ENCODE assay signal across 13 cellular contexts in the genomic region with DNA sequence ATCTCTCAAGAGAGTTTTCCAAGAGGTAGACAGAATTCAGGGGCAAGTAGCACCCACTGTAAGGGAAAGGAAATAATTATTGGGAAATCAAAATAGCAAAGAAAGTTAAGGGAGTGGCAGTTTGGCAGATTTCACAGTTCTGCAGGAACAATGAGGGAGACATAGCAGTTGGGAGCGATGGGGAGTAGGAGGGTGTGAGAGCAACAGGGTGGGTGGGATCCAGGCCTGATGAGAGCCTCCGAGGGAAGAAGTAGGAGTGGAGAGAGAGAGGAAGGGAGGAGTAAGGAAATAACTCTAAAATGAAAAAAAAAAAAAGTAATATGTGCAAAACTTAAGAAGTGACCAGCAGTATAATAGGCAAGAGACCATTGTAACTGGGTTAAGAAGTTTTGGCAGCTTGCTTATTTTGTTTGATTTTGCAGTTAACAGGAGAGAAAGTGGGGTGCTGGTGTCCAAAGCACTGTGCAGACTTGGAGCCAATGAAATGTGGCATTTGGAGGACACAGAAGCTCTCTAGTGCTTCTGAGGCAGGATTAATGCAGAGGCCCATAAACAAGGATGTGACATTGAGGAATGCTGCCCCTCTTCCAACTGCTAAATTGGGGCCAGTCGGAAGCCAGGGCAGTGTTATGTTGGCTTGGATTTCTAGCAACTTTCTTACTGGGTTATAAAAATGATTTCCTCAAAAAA. TPM values are rescaled to one million over a fixed set of nuclear protein-coding genes. Genes with fewer than 3 reads are reported as not detected.
DNase-seq lines count a peak whose midpoint lies in the region; ATAC-seq, FAIRE-seq and TF ChIP-seq lines count a peak whose summit lies in the region.
"Had no signal": no experiment of that assay in that cellular context is flagged by ENCODE, and none has a peak within 500 bp of the region (broad histone marks: within the 10 kb centered on the region; RNA-seq: fewer than 3 reads in every experiment).

No MANE protein-coding gene starts in this region.

- peaks cover 6% of the 10 kb centered on the region; the same call in 1 of the 2 replicates for H3K79me2 ChIP-seq in GM23338 (replicated peaks; ENCODE audit: insufficient read depth)

- POLR2A ChIA-PET in naive thymus-derived CD8-positive, alpha-beta T cell (lab: Charles Lee): no interaction called here

- H3K9me3 ChIP-seq in BLaER1 (peaks cover 17% of the 10 kb centered on the region; the same call in 1 of the 2 replicates), adipocyte (ENCODE audit: control insufficient read depth, low read length) (no peaks in the 10 kb centered on the region)
- H3K9me3 ChIP-seq: MG63, mucosa of descending colon had no signal

- H3K27ac ChIP-seq in BLaER1 (no peak overlapping the region), GM23338 (ENCODE audit: low read depth) (no peak overlapping the region)

- peaks cover 36% of the 10 kb centered on the region for H3K4me1 Mint-ChIP-seq in GM23338
- peaks cover 50 to 97% (median 88%) of the 10 kb centered on the region in 4 donors for H3K4me1 Mint-ChIP-seq in naive thymus-derived CD8-positive, alpha-beta T cell

- H3K4me2 ChIP-seq in BLaER1: peak overlapping the region; percentile 56; the same call in 1 of the 2 replicates
- H3K4me2 ChIP-seq in GM23338: no peak overlapping the region

- ATAC-seq in GM23338: peak; percentile 23; the same call in 1 of the 3 replicates
- no peak for ATAC-seq in naive thymus-derived CD8-positive, alpha-beta T cell
- ATAC-seq in GM21576 (IDR thresholded peaks at IDR 0.05; ENCODE audit: unreplicated experiment): no peak
- no peak for ATAC-seq in GM21619 (IDR thresholded peaks at IDR 0.05; ENCODE audit: unreplicated experiment)
- ATAC-seq: mucosa of descending colon had no signal

- H4K20me1 ChIP-seq in BLaER1 (no peaks in the 10 kb centered on the region; the same call in 1 of the 2 replicates), GM23338 (replicated peaks; ENCODE audit: insufficient read depth) (no peaks in the 10 kb centered on the region; the same call in 1 of the 2 replicates)

- no peak overlapping the region for H3K4me3 Mint-ChIP-seq in GM23338
- H3K4me3 Mint-ChIP-seq in naive thymus-derived CD8-positive, alpha-beta T cell: peak overlapping the region; percentile 6 to 68 (median 50)

- H3K36me3 Mint-ChIP-seq in GM23338 (ENCODE audit: low read depth): peaks cover 3% of the 10 kb centered on the region; the same call in 2 of the 3 replicates
- H3K36me3 Mint-ChIP-seq in naive thymus-derived CD8-positive, alpha-beta T cell: peaks cover 0 to 39% (median 13%) of the 10 kb centered on the region in 3 donors

- H3K36me3 ChIP-seq in BLaER1 (peaks cover 40% of the 10 kb centered on the region), GM23338 (ENCODE audit: insufficient read depth) (no peaks in the 10 kb centered on the region), adipocyte (ENCODE audit: control insufficient read depth, insufficient read depth, low read length, severe bottlenecking) (no peaks in the 10 kb centered on the region)
- H3K36me3 ChIP-seq: MG63 had no signal

- H3K9me3 Mint-ChIP-seq in GM23338: no peaks in the 10 kb centered on the region
- H3K9me3 Mint-ChIP-seq in naive thymus-derived CD8-positive, alpha-beta T cell: no peaks in the 10 kb centered on the region

- no peak overlapping the region for H2AFZ ChIP-seq in GM23338

- no peaks in the 10 kb centered on the region for H3F3A ChIP-seq in GM23338 (replicated peaks; ENCODE audit: low read depth)

- no peak for TF ChIP-seq CTCF in GM23338 (conservative IDR thresholded peaks at IDR 0.05; ENCODE audit: low read depth in 2 of 2)

- no peak overlapping the region for H3K4me3 ChIP-seq in BLaER1
- no peak overlapping the region for H3K4me3 ChIP-seq in GM23338
- no peak overlapping the region for H3K4me3 ChIP-seq in adipocyte (ENCODE audit: low read length)
- H3K4me3 ChIP-seq: MG63, mucosa of descending colon had no signal

- no peak for DNase-seq in GM23338 (ENCODE audit: low spot score)
- no peak for DNase-seq in adipocyte (ENCODE audit: low read depth)
- no peak for DNase-seq in naive thymus-derived CD8-positive, alpha-beta T cell
- DNase-seq in stimulated activated CD4-positive, alpha-beta T cell treated with anti-CD3 and anti-CD28 coated beads, Interleukin-4, amount 100 ng/mL, for 4 hours: no peak
- DNase-seq in frontal cortex (ENCODE audit: low spot score in 2 of 2): no peak
- DNase-seq: activated effector memory CD4-positive, alpha-beta T cell treated with Interleukin-2 at 50 U/mL for 16 hours; MG63; mucosa of descending colon; NCI-H82; T-helper 9 cell had no signal

- peaks cover 30% of the 10 kb centered on the region for H3K4me1 ChIP-seq in BLaER1
- peaks cover 29% of the 10 kb centered on the region for H3K4me1 ChIP-seq in GM23338 (ENCODE audit: insufficient read depth)
- H3K4me1 ChIP-seq in adipocyte (ENCODE audit: control insufficient read depth, insufficient read depth, low read length): peaks cover 63% of the 10 kb centered on the region

- H3K27me3 Mint-ChIP-seq in GM23338 (ENCODE audit: insufficient read depth, low read depth, poor library complexity): peaks cover 2% of the 10 kb centered on the region
- H3K27me3 Mint-ChIP-seq in naive thymus-derived CD8-positive, alpha-beta T cell: no peaks in the 10 kb centered on the region

- H3K27me3 ChIP-seq in BLaER1 (no peaks in the 10 kb centered on the region), GM23338 (ENCODE audit: insufficient read depth) (no peaks in the 10 kb centered on the region), adipocyte (replicated peaks; ENCODE audit: control insufficient read depth, insufficient read depth, low read length) (no peaks in the 10 kb centered on the region)
- H3K27me3 ChIP-seq: MG63 had no signal

- H3K27ac Mint-ChIP-seq in GM23338: no peak overlapping the region
- H3K27ac Mint-ChIP-seq in naive thymus-derived CD8-positive, alpha-beta T cell: peak overlapping the region; percentile 58 to 92 (median 86)

- no peak overlapping the region for H3K9ac ChIP-seq in BLaER1
- H3K9ac ChIP-seq in adipocyte (ENCODE audit: low read length): peak overlapping the region; percentile 38

- no peak for FAIRE-seq in frontal cortex (lab: Jason Lieb, UNC)

- H3K9me2 ChIP-seq in GM23338 (ENCODE audit: insufficient read depth): peaks cover 15% of the 10 kb centered on the region

TF ChIP-seq in GM23338, 12 proteins besides CTCF, POLR2A, EP300 and RAD21 (continues in another document):
- TF ChIP-seq CREB1 (CRISPR knock-in tag; IDR thresholded peaks at IDR 0.05; ENCODE audit: low read depth) (no peak), EZH2 (IDR thresholded peaks at IDR 0.05; ENCODE audit: low read depth, unreplicated experiment) (no peak), ZNF114 (CRISPR knock-in tag; IDR thresholded peaks at IDR 0.05) (no peak), NANOG (IDR thresholded peaks at IDR 0.05; ENCODE audit: borderline replicate concordance) (no peak), ETS1 (IDR thresholded peaks at IDR 0.05) (no peak), STAT1 (IDR thresholded peaks at IDR 0.05; ENCODE audit: unreplicated experiment) (no peak), ZNF331 (CRISPR knock-in tag; IDR thresholded peaks at IDR 0.05; ENCODE audit: low read depth) (no peak), POLR2AphosphoS5 (IDR thresholded peaks at IDR 0.05; ENCODE audit: low read depth) (no peak), JUNB (IDR thresholded peaks at IDR 0.05; ENCODE audit: unreplicated experiment) (no peak)

RNA-seq across cellular contexts. Expression of gene TNFAIP8, which starts 10.2 kb away (rescaled TPM):
- 29.2 and 30.1 TPM in 2 replicates for total RNA-seq in GM23338 (2014; rRNA removed; shearing (Covaris generic))
- polyA plus RNA-seq in GM23338 (2016; fragmentation: Nextera tagmentation; extraction: Ambion mirVana): 10.6 and 12.8 TPM in 2 replicates
- 100 to 1,000 TPM; 176 to 177 TPM for total RNA-seq in naive thymus-derived CD8-positive, alpha-beta T cell
- polyA plus RNA-seq in naive thymus-derived CD8-positive, alpha-beta T cell: 100 to 1,000 TPM; 175 to 220 (median 188) TPM
- total RNA-seq in frontal cortex: 2.9 TPM
